In the genomic region with DNA sequence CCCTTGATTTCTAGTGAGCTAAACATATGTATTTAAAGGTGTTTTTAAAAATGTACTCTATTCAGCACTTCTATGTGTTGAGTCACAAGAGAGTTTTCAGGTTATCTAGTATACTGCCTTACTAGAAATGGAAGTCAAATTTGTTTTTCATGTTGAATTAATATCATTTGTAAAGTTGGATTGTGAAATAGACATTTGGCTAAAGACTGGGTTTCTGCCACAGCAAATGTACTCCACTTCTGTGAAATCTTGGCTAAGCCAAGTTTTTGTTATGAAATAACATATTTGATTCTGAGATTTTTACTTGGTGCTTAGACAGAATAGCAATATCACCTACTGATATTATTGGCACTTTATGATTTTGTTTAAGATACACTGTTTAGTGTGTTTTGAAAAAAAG, we compare ENCODE assay signal across 26 cellular contexts.
DNase-seq lines count a peak whose midpoint lies in the region; ATAC-seq, FAIRE-seq and TF ChIP-seq lines count a peak whose summit lies in the region.
"Had no signal": no experiment of that assay in that cellular context is flagged by ENCODE, and none has a peak within 500 bp of the region (broad histone marks: within the 10 kb centered on the region; RNA-seq: fewer than 3 reads in every experiment).

No MANE protein-coding gene starts in this region.

- peaks cover 1% of the 10 kb centered on the region for H3K4me1 ChIP-seq in IMR-90 (ENCODE audit: control insufficient read depth, insufficient read depth, low read length)
- H3K4me1 ChIP-seq: BE2C had no signal

- no peak overlapping the region for H2BK120ac ChIP-seq in IMR-90 (ENCODE audit: low read depth, low read length)

- no peak overlapping the region for H3K4ac ChIP-seq in IMR-90 (ENCODE audit: low read depth, low read length)

- DNase-seq in IMR-90 (no peak), choroid plexus epithelial cell (ENCODE audit: low read depth) (peak; percentile 47), fibroblast of pulmonary artery (ENCODE audit: low read depth) (peak; percentile 67), frontal cortex (ENCODE audit: low spot score in 2 of 2) (no peak)
- no peak for DNase-seq in activated naive CD8-positive, alpha-beta T cell treated with anti-CD3 and anti-CD28 coated beads, Interleukin-2, amount 50 U/mL, for 24 hours
- no peak for DNase-seq in activated naive CD8-positive, alpha-beta T cell treated with anti-CD3 and anti-CD28 coated beads for 36 hours
- DNase-seq: BE2C, Calu3, DMS79 treated with DMSO at 0.1 percent for 48 hours, GF-D8, HCEC 1CT, KG1, MM.1S, NCI-H2029, NCI-H446 treated with DMSO at 0.1 percent for 48 hours, NCI-H526, SIG-M5 had no signal

- CTCF ChIA-PET in IMR-90 (lab: Yijun Ruan, JAX), result interaction anchor here (0.6 kb wide), 1 partner anchor 330 kb away, joined by 3 read pairs; no protein-coding TSS in a partner anchor

- H3K23ac ChIP-seq in IMR-90 (ENCODE audit: low read depth, low read length), result no peak overlapping the region

- H3K9me3 ChIP-seq in IMR-90 (ENCODE audit: control insufficient read depth, insufficient read depth, low read length), result no peaks in the 10 kb centered on the region
- H3K9me3 ChIP-seq: BE2C had no signal

- no peak overlapping the region for H2BK15ac ChIP-seq in IMR-90 (ENCODE audit: low read depth, low read length)

- TF ChIP-seq CTCF in IMR-90 (conservative IDR thresholded peaks at IDR 0.05; ENCODE audit: low read depth, low read length), result no peak
- TF ChIP-seq CTCF in choroid plexus epithelial cell (conservative IDR thresholded peaks at IDR 0.05; ENCODE audit: low read depth, low read length), result no peak
- no peak for TF ChIP-seq CTCF in fibroblast of pulmonary artery (IDR thresholded peaks at IDR 0.05; ENCODE audit: low read length, missing control alignments)

- no peak overlapping the region for H3K4me3 ChIP-seq in IMR-90 (ENCODE audit: insufficient read depth, low read depth, low read length)
- no peak overlapping the region for H3K4me3 ChIP-seq in choroid plexus epithelial cell (ENCODE audit: low read depth, low read length)
- no peak overlapping the region for H3K4me3 ChIP-seq in fibroblast of pulmonary artery (replicated peaks; ENCODE audit: low read depth, low read length)
- H3K4me3 ChIP-seq: SK-N-MC had no signal

- H3K56ac ChIP-seq in IMR-90 (ENCODE audit: extremely low read depth, insufficient read depth, low read length), result no peak overlapping the region

- H3K4me2 ChIP-seq in IMR-90 (ENCODE audit: low read depth, low read length), result no peak overlapping the region

- no peaks in the 10 kb centered on the region for H3K27me3 Mint-ChIP-seq in activated naive CD8-positive, alpha-beta T cell treated with anti-CD3 and anti-CD28 coated beads, Interleukin-2, amount 50 U/mL, for 24 hours
- H3K27me3 Mint-ChIP-seq in stimulated activated memory B cell treated with anti-CD40 and anti-IgM and Interleukin-4, amounts not matched to agents 10 μg/mL and 1 μg/mL and 100 μg/mL, for 72 hours, result no peaks in the 10 kb centered on the region
- H3K27me3 Mint-ChIP-seq in activated naive CD8-positive, alpha-beta T cell treated with anti-CD3 and anti-CD28 coated beads for 36 hours, result no peaks in the 10 kb centered on the region

- H3K4me1 Mint-ChIP-seq in activated naive CD8-positive, alpha-beta T cell treated with anti-CD3 and anti-CD28 coated beads, Interleukin-2, amount 50 U/mL, for 24 hours, result peaks cover 2% of the 10 kb centered on the region
- no peaks in the 10 kb centered on the region for H3K4me1 Mint-ChIP-seq in stimulated activated memory B cell treated with anti-CD40 and anti-IgM and Interleukin-4, amounts not matched to agents 10 μg/mL and 1 μg/mL and 100 μg/mL, for 72 hours
- peaks cover 2% of the 10 kb centered on the region for H3K4me1 Mint-ChIP-seq in activated naive CD8-positive, alpha-beta T cell treated with anti-CD3 and anti-CD28 coated beads for 36 hours
- H3K4me1 Mint-ChIP-seq: CD14-positive monocyte had no signal

- H2BK20ac ChIP-seq in IMR-90 (ENCODE audit: low read depth, low read length), result no peak overlapping the region

- no TSS peak for BruUV-seq in IMR-90 (replicated peaks; lab: Mats Ljungman, UMichigan)

- no peak overlapping the region for H4K8ac ChIP-seq in IMR-90 (ENCODE audit: low read depth in 2 of 2, low read length in 2 of 2)

- H3K27ac ChIP-seq in IMR-90 (ENCODE audit: insufficient read depth, low read length), result no peak overlapping the region
- H3K27ac ChIP-seq: RWPE1, SK-N-MC had no signal

- TF ChIP-seq RAD21 in IMR-90 (IDR thresholded peaks at IDR 0.05; ENCODE audit: low read length), result no peak

- no peak overlapping the region for H3K14ac ChIP-seq in IMR-90 (replicated peaks; ENCODE audit: low read depth, low read length)

- H4K20me1 ChIP-seq in IMR-90 (ENCODE audit: insufficient read depth, low read length), result no peaks in the 10 kb centered on the region

- TF ChIP-seq POLR2A in IMR-90 (IDR thresholded peaks at IDR 0.05; ENCODE audit: low read depth, low read length), result no peak

- no peak overlapping the region for H3K9ac ChIP-seq in IMR-90 (ENCODE audit: low read depth, low read length)

- H3K79me1 ChIP-seq in IMR-90 (ENCODE audit: low read depth in 1 of 2, low read length in 2 of 2), result no peaks in the 10 kb centered on the region

- H3K9me1 ChIP-seq in IMR-90 (ENCODE audit: insufficient read depth, low read length), result no peaks in the 10 kb centered on the region

- no peak overlapping the region for H3K4me3 Mint-ChIP-seq in activated naive CD8-positive, alpha-beta T cell treated with anti-CD3 and anti-CD28 coated beads, Interleukin-2, amount 50 U/mL, for 24 hours
- H3K4me3 Mint-ChIP-seq in stimulated activated memory B cell treated with anti-CD40 and anti-IgM and Interleukin-4, amounts not matched to agents 10 μg/mL and 1 μg/mL and 100 μg/mL, for 72 hours, result no peak overlapping the region
- H3K4me3 Mint-ChIP-seq in activated naive CD8-positive, alpha-beta T cell treated with anti-CD3 and anti-CD28 coated beads for 36 hours, result no peak overlapping the region
- H3K4me3 Mint-ChIP-seq: CD14-positive monocyte had no signal

- POLR2A ChIA-PET in IMR-90 (lab: Charles Lee; ENCODE audit: unreplicated experiment), result no interaction called here

- ATAC-seq in IMR-90 (ENCODE audit: low read depth), result no peak
- ATAC-seq in activated naive CD8-positive, alpha-beta T cell treated with anti-CD3 and anti-CD28 coated beads, Interleukin-2, amount 50 U/mL, for 24 hours, result no peak
- ATAC-seq in stimulated activated memory B cell treated with anti-CD40 and anti-IgM and Interleukin-4, amounts not matched to agents 10 μg/mL and 1 μg/mL and 100 μg/mL, for 72 hours, result no peak
- ATAC-seq: Panc1 had no signal

- H3K18ac ChIP-seq in IMR-90 (ENCODE audit: low read depth, low read length), result no peak overlapping the region

- H2AK9ac ChIP-seq in IMR-90 (replicated peaks; ENCODE audit: low read depth, low read length, poor library complexity), result no peak overlapping the region

- dilution Hi-C loops in IMR-90 (cut with HindIII; ENCODE audit: low sequenced_read_pairs, unreplicated experiment), result no loop called here

- H3K36me3 ChIP-seq in IMR-90 (ENCODE audit: control insufficient read depth, insufficient read depth, low read length), result no peaks in the 10 kb centered on the region
- H3K36me3 ChIP-seq: BE2C had no signal

- H3K27ac Mint-ChIP-seq in activated naive CD8-positive, alpha-beta T cell treated with anti-CD3 and anti-CD28 coated beads, Interleukin-2, amount 50 U/mL, for 24 hours, result no peak overlapping the region
- H3K27ac Mint-ChIP-seq in stimulated activated memory B cell treated with anti-CD40 and anti-IgM and Interleukin-4, amounts not matched to agents 10 μg/mL and 1 μg/mL and 100 μg/mL, for 72 hours, result no peak overlapping the region
- H3K27ac Mint-ChIP-seq in activated naive CD8-positive, alpha-beta T cell treated with anti-CD3 and anti-CD28 coated beads for 36 hours, result no peak overlapping the region
- H3K27ac Mint-ChIP-seq: CD14-positive monocyte had no signal

- no peaks in the 10 kb centered on the region for H3K27me3 ChIP-seq in IMR-90 (ENCODE audit: control insufficient read depth, insufficient read depth, low read length)
- H3K27me3 ChIP-seq: BE2C had no signal

- no peak overlapping the region for H4K5ac ChIP-seq in IMR-90 (ENCODE audit: low read depth, low read length)

- intact Hi-C loops in IMR-90 (cut with micrococcal nuclease), result loop anchor here (10.0 kb wide), 1 partner anchor 50 kb away; no protein-coding TSS in a partner anchor

- peaks cover 8% of the 10 kb centered on the region for H3K36me3 Mint-ChIP-seq in activated naive CD8-positive, alpha-beta T cell treated with anti-CD3 and anti-CD28 coated beads, Interleukin-2, amount 50 U/mL, for 24 hours (ENCODE audit: low read depth)
- H3K36me3 Mint-ChIP-seq in stimulated activated memory B cell treated with anti-CD40 and anti-IgM and Interleukin-4, amounts not matched to agents 10 μg/mL and 1 μg/mL and 100 μg/mL, for 72 hours, result peaks cover 16% of the 10 kb centered on the region
- H3K36me3 Mint-ChIP-seq in activated naive CD8-positive, alpha-beta T cell treated with anti-CD3 and anti-CD28 coated beads for 36 hours, result peaks cover 3% of the 10 kb centered on the region

- no peak overlapping the region for H2AK5ac ChIP-seq in IMR-90 (ENCODE audit: low read depth, low read length)

- no peak overlapping the region for H2AFZ ChIP-seq in IMR-90 (replicated peaks; ENCODE audit: low read length, poor library complexity)

- no peak for FAIRE-seq in frontal cortex (lab: Jason Lieb, UNC)
- FAIRE-seq: GM12892, GM19239, H1, HTR-8/SVneo had no signal

- no peak overlapping the region for H2BK5ac ChIP-seq in IMR-90 (ENCODE audit: low read depth, low read length, poor library complexity, severe bottlenecking)

- in situ Hi-C loops in IMR-90 (cut with MboI; ENCODE audit: low sequenced_read_pairs), result no loop called here

- no peaks in the 10 kb centered on the region for H3K9me3 Mint-ChIP-seq in activated naive CD8-positive, alpha-beta T cell treated with anti-CD3 and anti-CD28 coated beads, Interleukin-2, amount 50 U/mL, for 24 hours
- no peaks in the 10 kb centered on the region for H3K9me3 Mint-ChIP-seq in stimulated activated memory B cell treated with anti-CD40 and anti-IgM and Interleukin-4, amounts not matched to agents 10 μg/mL and 1 μg/mL and 100 μg/mL, for 72 hours
- no peaks in the 10 kb centered on the region for H3K9me3 Mint-ChIP-seq in activated naive CD8-positive, alpha-beta T cell treated with anti-CD3 and anti-CD28 coated beads for 36 hours

- H4K91ac ChIP-seq in IMR-90 (ENCODE audit: insufficient read depth, low read depth, low read length), result no peak overlapping the region

TF ChIP-seq in IMR-90, 13 proteins besides CTCF, POLR2A, EP300 and RAD21:
- TF ChIP-seq, protein P1, sequence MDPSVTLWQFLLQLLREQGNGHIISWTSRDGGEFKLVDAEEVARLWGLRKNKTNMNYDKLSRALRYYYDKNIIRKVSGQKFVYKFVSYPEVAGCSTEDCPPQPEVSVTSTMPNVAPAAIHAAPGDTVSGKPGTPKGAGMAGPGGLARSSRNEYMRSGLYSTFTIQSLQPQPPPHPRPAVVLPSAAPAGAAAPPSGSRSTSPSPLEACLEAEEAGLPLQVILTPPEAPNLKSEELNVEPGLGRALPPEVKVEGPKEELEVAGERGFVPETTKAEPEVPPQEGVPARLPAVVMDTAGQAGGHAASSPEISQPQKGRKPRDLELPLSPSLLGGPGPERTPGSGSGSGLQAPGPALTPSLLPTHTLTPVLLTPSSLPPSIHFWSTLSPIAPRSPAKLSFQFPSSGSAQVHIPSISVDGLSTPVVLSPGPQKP (IDR thresholded peaks at IDR 0.05; ENCODE audit: borderline replicate concordance, low read depth, low read length), result no peak
- TF ChIP-seq CEBPB (IDR thresholded peaks at IDR 0.05; ENCODE audit: low read depth, low read length), result peak; percentile 27; the same call in 1 of the 2 replicates

Comparison
In these comparisons a context has a peak if more than half of its experiments do, and no peak if none do; other contexts are left out.
1. DNase-seq: peak in choroid plexus epithelial cell (single experiment) and fibroblast of pulmonary artery (single experiment); none in IMR-90 (single experiment), activated naive CD8-positive, alpha-beta T cell treated with anti-CD3 and anti-CD28 coated beads, Interleukin-2, amount 50 U/mL, for 24 hours (single experiment), frontal cortex (0 of 2) and activated naive CD8-positive, alpha-beta T cell treated with anti-CD3 and anti-CD28 coated beads for 36 hours (single experiment).